27 cellular contexts compared by ENCODE assay signal in the genomic region with DNA sequence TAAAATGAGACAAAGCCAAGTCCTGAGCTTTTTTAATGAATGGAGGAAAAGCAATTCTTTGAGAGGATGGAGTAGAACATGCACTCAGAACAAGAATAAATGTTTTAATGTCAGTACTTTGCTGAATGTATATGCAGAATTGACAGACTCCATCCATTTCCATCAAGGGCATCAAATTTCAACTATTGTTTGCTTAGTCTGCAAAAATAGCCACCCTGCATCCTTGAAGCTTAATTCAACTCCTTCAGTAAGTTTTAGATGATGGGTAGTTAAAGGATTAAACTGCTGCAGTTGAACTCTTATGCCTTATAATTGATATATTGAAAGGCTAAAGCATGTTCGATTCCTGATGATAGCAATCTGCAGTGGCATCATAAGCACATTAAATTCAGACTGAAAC.
"Had no signal": no experiment of that assay in that cellular context is flagged by ENCODE, and none has a peak within 500 bp of the region (broad histone marks: within the 10 kb centered on the region; RNA-seq: fewer than 3 reads in every experiment).

No MANE protein-coding gene starts in this region.

- DNase-seq: activated CD4-positive, alpha-beta T cell treated with anti-CD3 and anti-CD28 coated beads for 1 hour; activated CD4-positive, alpha-beta T cell treated with anti-CD3 and anti-CD28 coated beads, Interleukin-2, amount 50 U/mL, for 1 hour; activated CD8-positive, alpha-beta memory T cell treated with anti-CD3 and anti-CD28 coated beads, Interleukin-2, amount 10 ng/mL, durations not matched to agents 7 days and 5 days; activated CD8-positive, alpha-beta T cell treated with anti-CD3 and anti-CD28 coated beads, Interleukin-2, amount 10 ng/mL, durations not matched to agents 7 days and 5 days; activated naive CD4-positive, alpha-beta T cell; activated T-cell treated with anti-CD3 and anti-CD28 coated beads, Interleukin-2, amount 50 U/mL, for 72 hours; central memory CD4-positive, alpha-beta T cell; heart left ventricle; hypothalamus; immature natural killer cell; kidney; left colon; mammary epithelial cell; ovary; stimulated activated CD4-positive, alpha-beta T cell treated with anti-CD3 and anti-CD28 coated beads, Interleukin-12 subunit alpha, Interleukin-12 subunit beta, amount 100 ng/mL, for 4 hours; stimulated activated CD4-positive, alpha-beta T cell treated with anti-CD3 and anti-CD28 coated beads, Interleukin-4, amount 100 ng/mL, for 1 hour; stimulated activated naive CD8-positive, alpha-beta T cell treated with anti-CD3 and anti-CD28 coated beads, Interleukin-15, Interleukin-2, amounts not matched to agents 100 U/mL and 50 U/mL, for 24 hours; testis; transverse colon had no signal

- H3K4me1 ChIP-seq: breast epithelium, gastroesophageal sphincter, testis, transverse colon had no signal

- H3K36me3 ChIP-seq: breast epithelium, gastroesophageal sphincter, heart left ventricle, neutrophil, ovary, transverse colon had no signal

- H3K27me3 ChIP-seq: breast epithelium, gastroesophageal sphincter, heart left ventricle, neutrophil, ovary, testis, transverse colon had no signal

- H3K4me3 ChIP-seq: breast epithelium, gastroesophageal sphincter, heart left ventricle, ovary, skin epidermis, testis, transverse colon had no signal

- FAIRE-seq: endothelial cell of umbilical vein, kidney had no signal

- ATAC-seq: activated CD8-positive, alpha-beta memory T cell treated with anti-CD3 and anti-CD28 coated beads, Interleukin-2, amount 10 ng/mL, durations not matched to agents 7 days and 5 days; activated CD8-positive, alpha-beta T cell treated with anti-CD3 and anti-CD28 coated beads, Interleukin-2, amount 10 ng/mL, durations not matched to agents 7 days and 5 days; activated naive CD4-positive, alpha-beta T cell treated with anti-CD3 and anti-CD28 coated beads, Interleukin-2, amount 50 U/mL, for 72 hours; activated T-cell treated with anti-CD3 and anti-CD28 coated beads, Interleukin-2, amount 50 U/mL, for 72 hours; gastroesophageal sphincter; heart left ventricle; left colon; sciatic nerve; stimulated activated naive CD8-positive, alpha-beta T cell treated with anti-CD3 and anti-CD28 coated beads, Interleukin-15, Interleukin-2, amounts not matched to agents 100 U/mL and 50 U/mL, for 24 hours; WTC11 had no signal

- H3K9me3 ChIP-seq: breast epithelium, heart left ventricle, neutrophil, ovary, testis, transverse colon had no signal

- H3K27ac ChIP-seq: breast epithelium, gastroesophageal sphincter, heart left ventricle, neutrophil, ovary, skin epidermis, testis, transverse colon had no signal
